ENCODE assay signal across 14 cellular contexts in genomic region chr1:114260805-114261488, GRCh38.
A peak's percentile ranks its signal among the peaks of the same experiment; 100 is the strongest.
DNase-seq lines count a peak whose midpoint lies in the region; ATAC-seq and TF ChIP-seq lines count a peak whose summit lies in the region.
"Had no signal": no experiment of that assay in that cellular context is flagged by ENCODE, and none has a peak within 500 bp of the region (broad histone marks: within the 10 kb centered on the region; RNA-seq: fewer than 3 reads in every experiment).

No MANE protein-coding gene starts in this region.

- DNase-seq in left ventricle myocardium superior (no peak), left cardiac atrium (no peak), left colon (no peak), gastrocnemius medialis (no peak)
- no peak for DNase-seq in stimulated activated naive B cell treated with anti-CD40 and anti-IgM and Interleukin-4, amounts not matched to agents 10 μg/mL and 1 μg/mL and 100 μg/mL, for 72 hours
- DNase-seq in activated naive CD4-positive, alpha-beta T cell treated with anti-CD3 and anti-CD28 coated beads, Interleukin-2, amount 50 U/mL, for 72 hours (ENCODE audit: low spot score in 2 of 2), result no peak
- DNase-seq: Calu3; CD8-positive, alpha-beta T cell; DMS79 treated with DMSO at 0.1 percent for 48 hours; GF-D8 had no signal

- H3K9me3 Mint-ChIP-seq in stimulated activated naive B cell treated with anti-CD40 and anti-IgM and Interleukin-4, amounts not matched to agents 10 μg/mL and 1 μg/mL and 100 μg/mL, for 72 hours, result no peaks in the 10 kb centered on the region
- no peaks in the 10 kb centered on the region for H3K9me3 Mint-ChIP-seq in activated naive CD4-positive, alpha-beta T cell treated with anti-CD3 and anti-CD28 coated beads, Interleukin-2, amount 50 U/mL, for 72 hours
- H3K9me3 Mint-ChIP-seq: CD8-positive, alpha-beta T cell had no signal

- no peak for TF ChIP-seq POLR2A in gastrocnemius medialis (IDR thresholded peaks at IDR 0.05)

- no peak for TF ChIP-seq CTCF in gastrocnemius medialis (IDR thresholded peaks at IDR 0.05 in 4 of 5, conservative IDR thresholded peaks at IDR 0.05 in 1 of 5)

- ATAC-seq in left ventricle myocardium superior (peak; percentile 73), left cardiac atrium (no peak), left colon (peak; percentile 80), gastrocnemius medialis (peak; percentile 58 to 74)
- no peak for ATAC-seq in stimulated activated naive B cell treated with anti-CD40 and anti-IgM and Interleukin-4, amounts not matched to agents 10 μg/mL and 1 μg/mL and 100 μg/mL, for 72 hours (replicated peaks)
- no peak for ATAC-seq in activated naive CD4-positive, alpha-beta T cell treated with anti-CD3 and anti-CD28 coated beads, Interleukin-2, amount 50 U/mL, for 72 hours
- ATAC-seq: CD8-positive, alpha-beta T cell; HepG2 had no signal

- H3K27ac Mint-ChIP-seq in stimulated activated naive B cell treated with anti-CD40 and anti-IgM and Interleukin-4, amounts not matched to agents 10 μg/mL and 1 μg/mL and 100 μg/mL, for 72 hours, result no peak overlapping the region
- H3K27ac Mint-ChIP-seq in activated naive CD4-positive, alpha-beta T cell treated with anti-CD3 and anti-CD28 coated beads, Interleukin-2, amount 50 U/mL, for 72 hours, result no peak overlapping the region
- H3K27ac Mint-ChIP-seq: B cell; CD8-positive, alpha-beta T cell had no signal

- no peaks in the 10 kb centered on the region for H3K27me3 ChIP-seq in gastrocnemius medialis
- H3K27me3 ChIP-seq: BLaER1 treated with 17β-estradiol and CSF1 and Interleukin-3, amounts not matched to agents 10 nM and 100 nM had no signal

- H3K9me3 ChIP-seq in gastrocnemius medialis, result no peaks in the 10 kb centered on the region
- H3K9me3 ChIP-seq: HAP-1 had no signal

- no peaks in the 10 kb centered on the region for H3K36me3 ChIP-seq in gastrocnemius medialis
- H3K36me3 ChIP-seq: BLaER1 treated with 17β-estradiol and CSF1 and Interleukin-3, amounts not matched to agents 10 nM and 100 nM; HAP-1 had no signal

- peaks cover 5 to 8% of the 10 kb centered on the region in 2 donors for H3K27me3 Mint-ChIP-seq in stimulated activated naive B cell treated with anti-CD40 and anti-IgM and Interleukin-4, amounts not matched to agents 10 μg/mL and 1 μg/mL and 100 μg/mL, for 72 hours

- in situ Hi-C loops in gastrocnemius medialis (cut with MboI; ENCODE audit: low sequenced_read_pairs in 4 of 4), result no loop called here

- intact Hi-C loops in left ventricle myocardium superior (cut with micrococcal nuclease), result no loop called here
- intact Hi-C loops in left cardiac atrium (cut with DNase I), result loop anchor here in 1 of 2 donors (10.0 kb wide), 1 partner anchor 106 kb away; the partner anchor contains the start of gene SYT6
- intact Hi-C loops in left colon (cut with DNase I, micrococcal nuclease), result no loop called here
- intact Hi-C loops in gastrocnemius medialis (cut with DNase I; ENCODE audit: low total_unique reads), result no loop called here

- H3K36me3 Mint-ChIP-seq in stimulated activated naive B cell treated with anti-CD40 and anti-IgM and Interleukin-4, amounts not matched to agents 10 μg/mL and 1 μg/mL and 100 μg/mL, for 72 hours, result no peaks in the 10 kb centered on the region
- no peaks in the 10 kb centered on the region for H3K36me3 Mint-ChIP-seq in activated naive CD4-positive, alpha-beta T cell treated with anti-CD3 and anti-CD28 coated beads, Interleukin-2, amount 50 U/mL, for 72 hours
- H3K36me3 Mint-ChIP-seq: CD8-positive, alpha-beta T cell had no signal

- H3K4me3 ChIP-seq in gastrocnemius medialis, result no peak overlapping the region
- H3K4me3 ChIP-seq: BLaER1 treated with 17β-estradiol and CSF1 and Interleukin-3, amounts not matched to agents 10 nM and 100 nM; HAP-1 had no signal

- peak overlapping the region in 3 of 4 donors; percentile 21 to 47 (median 27) for H3K27ac ChIP-seq in gastrocnemius medialis
- H3K27ac ChIP-seq: BLaER1 treated with 17β-estradiol and CSF1 and Interleukin-3, amounts not matched to agents 10 nM and 100 nM had no signal

- H3K4me3 Mint-ChIP-seq in stimulated activated naive B cell treated with anti-CD40 and anti-IgM and Interleukin-4, amounts not matched to agents 10 μg/mL and 1 μg/mL and 100 μg/mL, for 72 hours, result no peak overlapping the region
- H3K4me3 Mint-ChIP-seq: B cell; CD8-positive, alpha-beta T cell had no signal

- peaks cover 8 to 21% of the 10 kb centered on the region in 2 donors for H3K4me1 ChIP-seq in gastrocnemius medialis
- H3K4me1 ChIP-seq: BLaER1 treated with 17β-estradiol and CSF1 and Interleukin-3, amounts not matched to agents 10 nM and 100 nM; HAP-1 had no signal

- no peaks in the 10 kb centered on the region for H3K4me1 Mint-ChIP-seq in stimulated activated naive B cell treated with anti-CD40 and anti-IgM and Interleukin-4, amounts not matched to agents 10 μg/mL and 1 μg/mL and 100 μg/mL, for 72 hours
- H3K4me1 Mint-ChIP-seq: B cell had no signal

Comparison
In these comparisons a context has a peak if more than half of its experiments do, and no peak if none do; other contexts are left out.
1. ATAC-seq: peak in left ventricle myocardium superior (single experiment), left colon (single experiment) and gastrocnemius medialis (2 of 2); none in left cardiac atrium (0 of 2), stimulated activated naive B cell treated with anti-CD40 and anti-IgM and Interleukin-4, amounts not matched to agents 10 μg/mL and 1 μg/mL and 100 μg/mL, for 72 hours (0 of 2) and activated naive CD4-positive, alpha-beta T cell treated with anti-CD3 and anti-CD28 coated beads, Interleukin-2, amount 50 U/mL, for 72 hours (0 of 2).